Comparison of ENCODE assay signal across 1 cellular context in genomic region chr10:101485207-101485606, GRCh38.
TF ChIP-seq lines count a peak whose summit lies in the region.

No MANE protein-coding gene starts in this region.

TF ChIP-seq in WTC11, 78 proteins besides CTCF, POLR2A, EP300 and RAD21 (continued from another document):
- TF ChIP-seq ZSCAN18 (CRISPR knock-in tag; IDR thresholded peaks at IDR 0.05) (no peak), MYBL2 (CRISPR knock-in tag; IDR thresholded peaks at IDR 0.05) (no peak), ATF1 (CRISPR knock-in tag; IDR thresholded peaks at IDR 0.05) (no peak), GABPB1 (CRISPR knock-in tag; IDR thresholded peaks at IDR 0.05) (no peak), ZNF416 (CRISPR knock-in tag; IDR thresholded peaks at IDR 0.05) (no peak)
